In the genomic region with DNA sequence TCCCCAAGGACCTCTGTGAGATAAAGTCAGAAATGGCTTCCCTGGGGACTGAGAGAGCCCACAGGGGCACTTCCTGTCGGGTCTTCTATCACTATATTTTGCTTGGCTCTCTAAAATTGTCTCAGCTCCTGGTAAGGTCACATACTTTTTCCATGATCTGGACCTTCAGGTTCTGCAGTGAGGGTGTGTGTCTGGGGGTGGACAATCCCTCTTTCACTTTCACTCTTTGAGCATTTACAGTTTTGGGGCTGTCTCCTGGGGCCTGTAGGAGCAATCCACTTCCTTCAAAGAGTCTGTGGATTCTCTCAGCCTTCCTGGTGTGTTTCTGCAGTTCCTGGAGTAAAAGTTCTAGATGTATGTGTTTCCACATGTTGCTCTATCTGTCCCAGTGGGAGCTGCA, we compare ENCODE assay signal across 17 cellular contexts.
DNase-seq lines count a peak whose midpoint lies in the region; ATAC-seq lines count a peak whose summit lies in the region.
"Had no signal": no experiment of that assay in that cellular context is flagged by ENCODE, and none has a peak within 500 bp of the region (broad histone marks: within the 10 kb centered on the region; RNA-seq: fewer than 3 reads in every experiment).

No MANE protein-coding gene starts in this region.

- no peak overlapping the region for H2BK12ac ChIP-seq in mesenchymal stem cell (ENCODE audit: low read length in 2 of 2)

- no peak for ATAC-seq in HG03460 (IDR thresholded peaks at IDR 0.05; ENCODE audit: unreplicated experiment)
- ATAC-seq: activated CD8-positive, alpha-beta T cell treated with anti-CD3 and anti-CD28 coated beads, Interleukin-2, amount 10 ng/mL, durations not matched to agents 7 days and 5 days; gastrocnemius medialis; natural killer cell; Panc1 had no signal

- H3K9me3 ChIP-seq in mesenchymal stem cell (ENCODE audit: control insufficient read depth, low read length): peaks cover 9% of the 10 kb centered on the region
- H3K9me3 ChIP-seq: gastrocnemius medialis had no signal

- H2AK5ac ChIP-seq in mesenchymal stem cell (ENCODE audit: low read length, severe bottlenecking): no peak overlapping the region

- H2BK120ac ChIP-seq in mesenchymal stem cell (ENCODE audit: low read depth, low read length): peak overlapping the region; percentile 19

- no peak overlapping the region for H4K91ac ChIP-seq in mesenchymal stem cell (ENCODE audit: low read length)

- no peak overlapping the region for H3K14ac ChIP-seq in mesenchymal stem cell (ENCODE audit: low read length in 2 of 2)

- no peak overlapping the region for H3K27ac ChIP-seq in mesenchymal stem cell (ENCODE audit: low read length, poor library complexity, severe bottlenecking)
- H3K27ac ChIP-seq: gastrocnemius medialis had no signal

- no peak overlapping the region for H3K9ac ChIP-seq in mesenchymal stem cell (ENCODE audit: low read length)

- no peaks in the 10 kb centered on the region for H3K36me3 ChIP-seq in mesenchymal stem cell (ENCODE audit: control insufficient read depth in 1 of 2, insufficient read depth in 2 of 2, low read depth in 1 of 2, low read length in 2 of 2)
- H3K36me3 ChIP-seq: gastrocnemius medialis had no signal

- H3K4me3 ChIP-seq in mesenchymal stem cell (ENCODE audit: insufficient read depth in 1 of 2, low read depth in 1 of 2, low read length in 2 of 2): no peak overlapping the region
- H3K4me3 ChIP-seq: gastrocnemius medialis, lung had no signal

- H2BK15ac ChIP-seq in mesenchymal stem cell (ENCODE audit: low read depth, poor library complexity, severe bottlenecking): no peak overlapping the region

- H3K4me2 ChIP-seq in mesenchymal stem cell (ENCODE audit: low read length, poor library complexity, severe bottlenecking): no peak overlapping the region

- H3K23ac ChIP-seq in mesenchymal stem cell (ENCODE audit: low read length in 2 of 2): no peak overlapping the region

- no peak overlapping the region for H2BK5ac ChIP-seq in mesenchymal stem cell (ENCODE audit: low read depth, low read length, poor library complexity, severe bottlenecking)

- DNase-seq in EL (peak; percentile 1), HCEC 1CT (peak; percentile 14), RPMI7951 (ENCODE audit: low read depth) (peak; percentile 16), mesenchymal stem cell (peak; percentile 32), NCI-H1048 (lab: John Stamatoyannopoulos, UW) (no peak), NCI-H1436 (lab: John Stamatoyannopoulos, UW) (no peak)
- DNase-seq in stimulated activated CD4-positive, alpha-beta T cell treated with anti-CD3 and anti-CD28 coated beads, Interleukin-1b, Interleukin-23, amount 100 ng/mL, for 48 hours: no peak
- DNase-seq: activated CD8-positive, alpha-beta T cell treated with anti-CD3 and anti-CD28 coated beads, Interleukin-2, amount 10 ng/mL, durations not matched to agents 7 days and 5 days; AML-193; gastrocnemius medialis; natural killer cell; NCI-H2029; NCI-H526; SW 1271 had no signal

- H4K8ac ChIP-seq in mesenchymal stem cell (ENCODE audit: low read length): peak overlapping the region; percentile 95

- H3K4ac ChIP-seq in mesenchymal stem cell (ENCODE audit: low read depth in 1 of 2, low read length in 2 of 2): no peak overlapping the region

- H3K18ac ChIP-seq in mesenchymal stem cell (ENCODE audit: low read depth in 1 of 2, low read length in 2 of 2): peak overlapping the region; percentile 33 to 34

- H3K79me1 ChIP-seq in mesenchymal stem cell (replicated peaks; ENCODE audit: low read length, poor library complexity, severe bottlenecking): no peaks in the 10 kb centered on the region

- H2AFZ ChIP-seq in mesenchymal stem cell (ENCODE audit: low read depth, low read length): peak overlapping the region; percentile 23

- no peaks in the 10 kb centered on the region for H3K27me3 ChIP-seq in mesenchymal stem cell (ENCODE audit: control insufficient read depth in 1 of 2, insufficient read depth in 1 of 2, low read length in 2 of 2)
- H3K27me3 ChIP-seq: gastrocnemius medialis had no signal

- no peaks in the 10 kb centered on the region for H3K4me1 ChIP-seq in mesenchymal stem cell (ENCODE audit: control insufficient read depth, insufficient read depth, low read depth, low read length)
- H3K4me1 ChIP-seq: gastrocnemius medialis had no signal

- WGBS in mesenchymal stem cell: 67% methylated on average over 1 of the region's 1 CpG

Comparison
In these comparisons a context has a peak if more than half of its experiments do, and no peak if none do; other contexts are left out.
1. DNase-seq: peak in EL (single experiment), HCEC 1CT (single experiment), RPMI7951 (single experiment) and mesenchymal stem cell (single experiment); none in NCI-H1048 (single experiment), stimulated activated CD4-positive, alpha-beta T cell treated with anti-CD3 and anti-CD28 coated beads, Interleukin-1b, Interleukin-23, amount 100 ng/mL, for 48 hours (single experiment) and NCI-H1436 (single experiment).